1 cellular context compared by ENCODE assay signal in the genomic region with DNA sequence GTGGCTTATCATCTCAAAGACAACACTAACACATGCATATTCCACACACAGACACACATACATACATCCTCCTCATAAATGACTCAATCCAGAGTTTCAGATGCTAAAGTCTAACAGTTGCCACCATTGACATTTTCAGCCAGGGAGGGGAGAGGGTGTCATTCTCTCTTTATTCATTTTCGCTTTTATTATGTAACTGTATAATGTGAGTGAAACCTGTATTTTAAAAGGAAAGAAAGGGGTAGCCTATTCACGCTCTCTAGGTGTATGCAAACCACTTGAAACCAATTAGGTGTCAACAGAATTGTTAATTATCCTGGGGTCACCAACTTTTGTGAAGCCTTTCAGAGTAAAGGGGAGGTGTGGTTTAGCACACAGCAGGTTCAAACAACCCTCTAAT.
TF ChIP-seq lines count a peak whose summit lies in the region.

No MANE protein-coding gene starts in this region.

TF ChIP-seq in H1, 55 proteins besides CTCF, POLR2A, EP300 and RAD21 (continued from another document):
- TF ChIP-seq, protein P1, sequence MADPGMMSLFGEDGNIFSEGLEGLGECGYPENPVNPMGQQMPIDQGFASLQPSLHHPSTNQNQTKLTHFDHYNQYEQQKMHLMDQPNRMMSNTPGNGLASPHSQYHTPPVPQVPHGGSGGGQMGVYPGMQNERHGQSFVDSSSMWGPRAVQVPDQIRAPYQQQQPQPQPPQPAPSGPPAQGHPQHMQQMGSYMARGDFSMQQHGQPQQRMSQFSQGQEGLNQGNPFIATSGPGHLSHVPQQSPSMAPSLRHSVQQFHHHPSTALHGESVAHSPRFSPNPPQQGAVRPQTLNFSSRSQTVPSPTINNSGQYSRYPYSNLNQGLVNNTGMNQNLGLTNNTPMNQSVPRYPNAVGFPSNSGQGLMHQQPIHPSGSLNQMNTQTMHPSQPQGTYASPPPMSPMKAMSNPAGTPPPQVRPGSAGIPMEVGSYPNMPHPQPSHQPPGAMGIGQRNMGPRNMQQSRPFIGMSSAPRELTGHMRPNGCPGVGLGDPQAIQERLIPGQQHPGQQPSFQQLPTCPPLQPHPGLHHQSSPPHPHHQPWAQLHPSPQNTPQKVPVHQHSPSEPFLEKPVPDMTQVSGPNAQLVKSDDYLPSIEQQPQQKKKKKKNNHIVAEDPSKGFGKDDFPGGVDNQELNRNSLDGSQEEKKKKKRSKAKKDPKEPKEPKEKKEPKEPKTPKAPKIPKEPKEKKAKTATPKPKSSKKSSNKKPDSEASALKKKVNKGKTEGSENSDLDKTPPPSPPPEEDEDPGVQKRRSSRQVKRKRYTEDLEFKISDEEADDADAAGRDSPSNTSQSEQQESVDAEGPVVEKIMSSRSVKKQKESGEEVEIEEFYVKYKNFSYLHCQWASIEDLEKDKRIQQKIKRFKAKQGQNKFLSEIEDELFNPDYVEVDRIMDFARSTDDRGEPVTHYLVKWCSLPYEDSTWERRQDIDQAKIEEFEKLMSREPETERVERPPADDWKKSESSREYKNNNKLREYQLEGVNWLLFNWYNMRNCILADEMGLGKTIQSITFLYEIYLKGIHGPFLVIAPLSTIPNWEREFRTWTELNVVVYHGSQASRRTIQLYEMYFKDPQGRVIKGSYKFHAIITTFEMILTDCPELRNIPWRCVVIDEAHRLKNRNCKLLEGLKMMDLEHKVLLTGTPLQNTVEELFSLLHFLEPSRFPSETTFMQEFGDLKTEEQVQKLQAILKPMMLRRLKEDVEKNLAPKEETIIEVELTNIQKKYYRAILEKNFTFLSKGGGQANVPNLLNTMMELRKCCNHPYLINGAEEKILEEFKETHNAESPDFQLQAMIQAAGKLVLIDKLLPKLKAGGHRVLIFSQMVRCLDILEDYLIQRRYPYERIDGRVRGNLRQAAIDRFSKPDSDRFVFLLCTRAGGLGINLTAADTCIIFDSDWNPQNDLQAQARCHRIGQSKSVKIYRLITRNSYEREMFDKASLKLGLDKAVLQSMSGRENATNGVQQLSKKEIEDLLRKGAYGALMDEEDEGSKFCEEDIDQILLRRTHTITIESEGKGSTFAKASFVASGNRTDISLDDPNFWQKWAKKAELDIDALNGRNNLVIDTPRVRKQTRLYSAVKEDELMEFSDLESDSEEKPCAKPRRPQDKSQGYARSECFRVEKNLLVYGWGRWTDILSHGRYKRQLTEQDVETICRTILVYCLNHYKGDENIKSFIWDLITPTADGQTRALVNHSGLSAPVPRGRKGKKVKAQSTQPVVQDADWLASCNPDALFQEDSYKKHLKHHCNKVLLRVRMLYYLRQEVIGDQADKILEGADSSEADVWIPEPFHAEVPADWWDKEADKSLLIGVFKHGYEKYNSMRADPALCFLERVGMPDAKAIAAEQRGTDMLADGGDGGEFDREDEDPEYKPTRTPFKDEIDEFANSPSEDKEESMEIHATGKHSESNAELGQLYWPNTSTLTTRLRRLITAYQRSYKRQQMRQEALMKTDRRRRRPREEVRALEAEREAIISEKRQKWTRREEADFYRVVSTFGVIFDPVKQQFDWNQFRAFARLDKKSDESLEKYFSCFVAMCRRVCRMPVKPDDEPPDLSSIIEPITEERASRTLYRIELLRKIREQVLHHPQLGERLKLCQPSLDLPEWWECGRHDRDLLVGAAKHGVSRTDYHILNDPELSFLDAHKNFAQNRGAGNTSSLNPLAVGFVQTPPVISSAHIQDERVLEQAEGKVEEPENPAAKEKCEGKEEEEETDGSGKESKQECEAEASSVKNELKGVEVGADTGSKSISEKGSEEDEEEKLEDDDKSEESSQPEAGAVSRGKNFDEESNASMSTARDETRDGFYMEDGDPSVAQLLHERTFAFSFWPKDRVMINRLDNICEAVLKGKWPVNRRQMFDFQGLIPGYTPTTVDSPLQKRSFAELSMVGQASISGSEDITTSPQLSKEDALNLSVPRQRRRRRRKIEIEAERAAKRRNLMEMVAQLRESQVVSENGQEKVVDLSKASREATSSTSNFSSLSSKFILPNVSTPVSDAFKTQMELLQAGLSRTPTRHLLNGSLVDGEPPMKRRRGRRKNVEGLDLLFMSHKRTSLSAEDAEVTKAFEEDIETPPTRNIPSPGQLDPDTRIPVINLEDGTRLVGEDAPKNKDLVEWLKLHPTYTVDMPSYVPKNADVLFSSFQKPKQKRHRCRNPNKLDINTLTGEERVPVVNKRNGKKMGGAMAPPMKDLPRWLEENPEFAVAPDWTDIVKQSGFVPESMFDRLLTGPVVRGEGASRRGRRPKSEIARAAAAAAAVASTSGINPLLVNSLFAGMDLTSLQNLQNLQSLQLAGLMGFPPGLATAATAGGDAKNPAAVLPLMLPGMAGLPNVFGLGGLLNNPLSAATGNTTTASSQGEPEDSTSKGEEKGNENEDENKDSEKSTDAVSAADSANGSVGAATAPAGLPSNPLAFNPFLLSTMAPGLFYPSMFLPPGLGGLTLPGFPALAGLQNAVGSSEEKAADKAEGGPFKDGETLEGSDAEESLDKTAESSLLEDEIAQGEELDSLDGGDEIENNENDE (IDR thresholded peaks at IDR 0.05; ENCODE audit: insufficient replicate concordance, low read length): peak; percentile 75
- TF ChIP-seq SP1 (IDR thresholded peaks at IDR 0.05; ENCODE audit: low read depth, low read length): peak; percentile 50; the same call in 1 of the 2 replicates
